Comparison of ENCODE assay signal across 7 cellular contexts in genomic region chr17:44219636-44220210, GRCh38. TPM values are rescaled to one million over a fixed set of nuclear protein-coding genes. Genes with fewer than 3 reads are reported as not detected.
A peak's percentile ranks its signal among the peaks of the same experiment; 100 is the strongest.
DNase-seq lines count a peak whose midpoint lies in the region; ATAC-seq, FAIRE-seq and TF ChIP-seq lines count a peak whose summit lies in the region.

Gene UBTF (minus strand): TSS chr17:44219675. CDS start chr17:44218229, 1,446 bp downstream.

- peak; percentile 9 for ATAC-seq in HG03095 (IDR thresholded peaks at IDR 0.05; ENCODE audit: unreplicated experiment)

- dilution Hi-C loops in endothelial cell of umbilical vein (cut with MboI; ENCODE audit: extremely low pct_ligation_motif_present, low sequenced_read_pairs) = no loop called here

- no peaks in the 10 kb centered on the region for H3K27me3 ChIP-seq in endothelial cell of umbilical vein (ENCODE audit: control insufficient read depth in 2 of 2, insufficient read depth in 2 of 2, low read length in 2 of 2)

- TF ChIP-seq POLR2A in GM15510 (IDR thresholded peaks at IDR 0.05; ENCODE audit: borderline replicate concordance, extremely low read depth, insufficient read length) (peak; percentile 38), endothelial cell of umbilical vein (IDR thresholded peaks at IDR 0.05; ENCODE audit: low read depth, low read length) (peak; percentile 29)

- peak; percentile 68 to 92 for DNase-seq in NCI-H526 (lab: John Stamatoyannopoulos, UW)
- DNase-seq in activated CD8-positive, alpha-beta memory T cell treated with anti-CD3 and anti-CD28 coated beads, Interleukin-2, amount 50 U/mL, for 4 hours = peak; percentile 72
- DNase-seq in endothelial cell of umbilical vein (ENCODE audit: low read depth, low spot score) = peak; percentile 54
- peak; percentile 31 to 46 for DNase-seq in stimulated activated CD8-positive, alpha-beta memory T cell treated with anti-CD3 and anti-CD28 coated beads, Interleukin-7, amount 100 ng/mL, for 1 hour (ENCODE audit: low read depth in 2 of 2)

- no peak for FAIRE-seq in endothelial cell of umbilical vein (lab: Jason Lieb, UNC)

- POLR2A ChIA-PET in endothelial cell of umbilical vein (lab: Charles Lee) = interaction anchor here (0.9 kb wide), 1 partner anchor 107 kb away, joined by 5 read pairs; no protein-coding TSS in a partner anchor

- H3K9me3 ChIP-seq in endothelial cell of umbilical vein (replicated peaks; ENCODE audit: control insufficient read depth, insufficient read depth, low read length) (no peaks in the 10 kb centered on the region), mesodermal cell (ENCODE audit: control insufficient read depth, low read length) (no peaks in the 10 kb centered on the region)

- H4K20me1 ChIP-seq in endothelial cell of umbilical vein (replicated peaks; ENCODE audit: control insufficient read depth, extremely low read depth, insufficient read depth, low read length) = no peaks in the 10 kb centered on the region

- H3K9ac ChIP-seq in endothelial cell of umbilical vein (replicated peaks; ENCODE audit: extremely low read depth, insufficient read depth, low read length) = peak within 1 kb of the TSS; percentile 92

- H3K9me1 ChIP-seq in endothelial cell of umbilical vein (replicated peaks; ENCODE audit: control insufficient read depth, extremely low read depth, insufficient read depth, low read length) = no peaks in the 10 kb centered on the region

- H3K27ac ChIP-seq in endothelial cell of umbilical vein (ENCODE audit: insufficient read depth, low read depth, low read length) (peak within 1 kb of the TSS; percentile 81), mesodermal cell (ENCODE audit: low read depth, low read length, severe bottlenecking) (peak within 1 kb of the TSS; percentile 86)

- CTCF ChIA-PET in endothelial cell of umbilical vein (lab: Charles Lee) = interaction anchor here (0.8 to 7.3 kb wide), 8 partner anchors 10 to 304 kb away, joined by 3 to 68 read pairs (median 4); partner anchors contain the start of genes RUNDC3A, SLC25A39 and TMUB2

- peaks cover 40% of the 10 kb centered on the region for H3K4me1 ChIP-seq in endothelial cell of umbilical vein (ENCODE audit: control insufficient read depth, extremely low read depth, insufficient read depth, low read length)
- peaks cover 8% of the 10 kb centered on the region for H3K4me1 ChIP-seq in mesodermal cell (ENCODE audit: control insufficient read depth, insufficient read depth, low read length, poor library complexity, severe bottlenecking)

- peaks cover 28% of the 10 kb centered on the region for H3K79me2 ChIP-seq in endothelial cell of umbilical vein (ENCODE audit: control insufficient read depth, insufficient read depth, low read length)

- no peak within 1 kb of the TSS for H2AFZ ChIP-seq in endothelial cell of umbilical vein (ENCODE audit: low read depth, low read length)

- BruUV-seq in endothelial cell of umbilical vein (replicated peaks; lab: Mats Ljungman, UMichigan) = no TSS peak

- WGBS in mesodermal cell (ENCODE audit: insufficient coverage in 2 of 2), 2 experiments = 0% methylated on average over 5 to 30 of the region's 68 CpGs

- no peak for TF ChIP-seq CTCF in endothelial cell of umbilical vein (IDR thresholded peaks at IDR 0.05; ENCODE audit: extremely low read depth in 1 of 2, insufficient read depth in 1 of 2, low read depth in 1 of 2, low read length in 2 of 2)

- peak within 1 kb of the TSS; percentile 68 to 89 (median 77) for H3K4me3 ChIP-seq in endothelial cell of umbilical vein (replicated peaks in 1 of 3; ENCODE audit: insufficient read depth in 1 of 3, low read depth in 1 of 3, low read length in 3 of 3)
- peak within 1 kb of the TSS; percentile 72 for H3K4me3 ChIP-seq in mesodermal cell (ENCODE audit: extremely low read depth, insufficient read depth, low read length, poor library complexity, severe bottlenecking)

- H3K4me2 ChIP-seq in endothelial cell of umbilical vein (ENCODE audit: insufficient read depth, low read length) = peak within 1 kb of the TSS; percentile 58

- H3K36me3 ChIP-seq in endothelial cell of umbilical vein (ENCODE audit: control insufficient read depth in 2 of 2, extremely low read depth in 1 of 2, insufficient read depth in 2 of 2, low read length in 2 of 2) (peaks cover 14 to 21% of the 10 kb centered on the region in 2 experiments), mesodermal cell (ENCODE audit: control insufficient read depth, insufficient read depth, low read length) (peaks cover 28% of the 10 kb centered on the region)

- intact Hi-C loops in endothelial cell of umbilical vein (cut with micrococcal nuclease) = loop anchor here (2.0 to 5.0 kb wide), 2 partner anchors 19 to 88 kb away; partner anchors contain the start of gene RUNDC3A

TF ChIP-seq in endothelial cell of umbilical vein, 7 proteins besides CTCF, POLR2A, EP300 and RAD21:
- TF ChIP-seq EZH2 (IDR thresholded peaks at IDR 0.05; ENCODE audit: borderline replicate concordance, low read depth, low read length, severe bottlenecking) = no peak
- no peak for TF ChIP-seq JUN (IDR thresholded peaks at IDR 0.05; ENCODE audit: borderline replicate concordance, insufficient read depth, insufficient read length, low read depth)
- no peak for TF ChIP-seq FOS (IDR thresholded peaks at IDR 0.05; ENCODE audit: borderline replicate concordance, insufficient read depth, low read length)
- TF ChIP-seq POLR2AphosphoS5 (IDR thresholded peaks at IDR 0.05; ENCODE audit: insufficient read depth, low read depth, low read length) = no peak
- no peak for TF ChIP-seq GATA2 (IDR thresholded peaks at IDR 0.05; ENCODE audit: insufficient read depth, insufficient read length, low read depth, low read length)
TF ChIP-seq in endothelial cell of umbilical vein: peak in this region for 0.

RNA-seq across cellular contexts. Expression of gene UBTF, which starts in this region (rescaled TPM):
- 74.3 and 84.7 TPM in 2 replicates for total RNA-seq in endothelial cell of umbilical vein
- polyA plus RNA-seq in endothelial cell of umbilical vein = 10.8 and 14.7 TPM in 2 replicates
- 28.1 and 28.3 TPM in 2 replicates for polyA plus RNA-seq in endothelial cell of umbilical vein (2011; cell fraction: cytosol; rRNA removed)
- 48.7 and 49.3 TPM in 2 replicates for polyA plus RNA-seq in endothelial cell of umbilical vein (2011; cell fraction: nucleus; rRNA removed)
- polyA plus RNA-seq in endothelial cell of umbilical vein (2012) = 47.1 and 56.1 TPM in 2 replicates
- polyA minus RNA-seq in endothelial cell of umbilical vein = 23.8 and 24.3 TPM in 2 replicates
- polyA minus RNA-seq in endothelial cell of umbilical vein (2011; cell fraction: cytosol; rRNA and poly(A)+ RNA removed) = 28.3 TPM
- polyA minus RNA-seq in endothelial cell of umbilical vein (2011; cell fraction: nucleus; rRNA and poly(A)+ RNA removed) = 17.2 and 26.2 TPM in 2 replicates
- polyA plus RNA-seq in mesodermal cell (2013, experiment 1 of 2) = 40.7 TPM
- polyA plus RNA-seq in mesodermal cell (2013, experiment 2 of 2) = 41.7 TPM

Comparison
In these comparisons a context has a peak if more than half of its experiments do, and no peak if none do; other contexts are left out.
1. Peak in every context shown above with its lines: DNase-seq, ATAC-seq, H3K4me3 ChIP-seq and H3K27ac ChIP-seq.